ENCODE assay signal across 1 cellular context in genomic region chr1:107056426-107057196, GRCh38.
TF ChIP-seq lines count a peak whose summit lies in the region.

TSS of gene PRMT6 (plus strand) at chr1:107056674. CDS start at chr1:107056716, 42 bp downstream.

TF ChIP-seq in GM12878, 131 proteins besides CTCF, POLR2A, EP300 and RAD21 (continued from another document and continues in another):
- TF ChIP-seq ZBTB11 (CRISPR knock-in tag; IDR thresholded peaks at IDR 0.05) (no peak), E4F1 (IDR thresholded peaks at IDR 0.05; ENCODE audit: borderline replicate concordance, partially characterized antibody) (no peak), IKZF2 (IDR thresholded peaks at IDR 0.05) (no peak), ELK1 (IDR thresholded peaks at IDR 0.05; ENCODE audit: low read depth, low read length) (peak; percentile 62), ZSCAN29 (IDR thresholded peaks at IDR 0.05) (no peak), FOS (IDR thresholded peaks at IDR 0.05; ENCODE audit: borderline replicate concordance, extremely low read depth, insufficient read length) (no peak), ZNF217 (IDR thresholded peaks at IDR 0.05) (no peak), ESRRA (IDR thresholded peaks at IDR 0.05; ENCODE audit: low read length) (no peak), STAT3 (IDR thresholded peaks at IDR 0.05; ENCODE audit: low read depth, low read length) (no peak), CEBPZ (IDR thresholded peaks at IDR 0.05; ENCODE audit: low read depth, low read length) (no peak), CHD1 (IDR thresholded peaks at IDR 0.05; ENCODE audit: low read depth, low read length) (no peak), FOXM1 (IDR thresholded peaks at IDR 0.05; ENCODE audit: low read depth, low read length) (no peak; the same call in 1 of the 2 replicates), HDAC2 (IDR thresholded peaks at IDR 0.05) (no peak), TCF12 (IDR thresholded peaks at IDR 0.05; ENCODE audit: low read depth, low read length) (0 out of 2 replicates have a peak, but pooled peaks have one; percentile 6), RELA (IDR thresholded peaks at IDR 0.05; ENCODE audit: borderline replicate concordance, partially characterized antibody) (peak; percentile 8), E2F8 (IDR thresholded peaks at IDR 0.05; ENCODE audit: low read depth, partially characterized antibody) (no peak), ZNF592 (IDR thresholded peaks at IDR 0.05) (no peak), CBX5 (IDR thresholded peaks at IDR 0.05; ENCODE audit: low read depth) (peak; percentile 78), RFX5 (IDR thresholded peaks at IDR 0.05; ENCODE audit: low read depth, low read length) (no peak), NBN (IDR thresholded peaks at IDR 0.05) (peak; percentile 78; the same call in 1 of the 2 replicates), SUPT20H (IDR thresholded peaks at IDR 0.05; ENCODE audit: borderline replicate concordance, control insufficient read depth, low read depth, low read length) (no peak), MEF2B (IDR thresholded peaks at IDR 0.05; ENCODE audit: partially characterized antibody, poor library complexity, severe bottlenecking) (peak; percentile 18), NR2C1 (IDR thresholded peaks at IDR 0.05) (peak; percentile 47; the same call in 1 of the 2 replicates), NFXL1 (IDR thresholded peaks at IDR 0.05; ENCODE audit: borderline replicate concordance) (no peak), TARDBP (IDR thresholded peaks at IDR 0.05; ENCODE audit: borderline replicate concordance) (no peak), SKIL (IDR thresholded peaks at IDR 0.05; ENCODE audit: low read depth, poor library complexity, severe bottlenecking) (no peak), ZBTB4 (CRISPR knock-in tag; IDR thresholded peaks at IDR 0.05) (no peak), BMI1 (IDR thresholded peaks at IDR 0.05; ENCODE audit: borderline replicate concordance) (no peak), FOXK2 (IDR thresholded peaks at IDR 0.05) (no peak), HSF1 (IDR thresholded peaks at IDR 0.05; ENCODE audit: low read depth, low read length) (no peak)
